ENCODE assay signal across 14 cellular contexts in genomic region chr14:101624579-101624978, GRCh38.
"Had no signal": no experiment of that assay in that cellular context is flagged by ENCODE, and none has a peak within 500 bp of the region (broad histone marks: within the 10 kb centered on the region; RNA-seq: fewer than 3 reads in every experiment).

No MANE protein-coding gene starts in this region.

- H3K36me3 ChIP-seq: sigmoid colon, spleen, stomach, thoracic aorta had no signal

- H3K9me3 ChIP-seq: sigmoid colon, SK-N-SH, spleen, stomach, thoracic aorta had no signal

- H3K27me3 ChIP-seq: sigmoid colon had no signal

- H3K4me2 ChIP-seq: SK-N-SH had no signal

- H3K9ac ChIP-seq: SK-N-SH had no signal

- H3K27ac ChIP-seq: sigmoid colon, spleen, stomach, thoracic aorta had no signal

- DNase-seq: activated CD4-positive, CD25-positive, alpha-beta regulatory T cell treated with anti-CD3 and anti-CD28 coated beads, Interleukin-2, amount 50 U/mL, for 72 hours; activated naive CD4-positive, alpha-beta T cell treated with anti-CD3 and anti-CD28 coated beads for 36 hours; activated T-cell treated with anti-CD3 and anti-CD28 coated beads for 4 hours; hippocampal formation; midbrain; occipital lobe; sigmoid colon; spleen; stimulated activated CD4-positive, alpha-beta T cell treated with anti-CD3 and anti-CD28 coated beads, Interleukin-1b, Interleukin-23, amount 100 ng/mL, for 48 hours; stomach; T-helper 1 cell; T1000 had no signal

- H3K4me3 ChIP-seq: sigmoid colon, spleen, stomach, thoracic aorta had no signal
